9 cellular contexts compared by ENCODE assay signal in genomic region chr2:240624950-240625621, GRCh38. TPM values are rescaled to one million over a fixed set of nuclear protein-coding genes. Genes with fewer than 3 reads are reported as not detected.
DNase-seq lines count a peak whose midpoint lies in the region; ATAC-seq and TF ChIP-seq lines count a peak whose summit lies in the region.
"Had no signal": no experiment of that assay in that cellular context is flagged by ENCODE, and none has a peak within 500 bp of the region (broad histone marks: within the 10 kb centered on the region; RNA-seq: fewer than 3 reads in every experiment).

TSS of gene GPR35 (plus strand) at chr2:240625480. CDS start at chr2:240629953, 4,473 bp downstream.

- H3K36me3 ChIP-seq in BE2C (no peaks in the 10 kb centered on the region), psoas muscle (ENCODE audit: insufficient read depth in 1 of 2, low read depth in 1 of 2) (no peaks in the 10 kb centered on the region)

- H3K9me3 Mint-ChIP-seq in effector memory CD8-positive, alpha-beta T cell: no peaks in the 10 kb centered on the region

- 47 to 56% (median 48%) methylated on average over 22 to 23 of the region's 23 CpGs for WGBS in psoas muscle, 3 donors

- intact Hi-C loops in psoas muscle (cut with DNase I): no loop called here

- peak within 1 kb of the TSS; percentile 80 to 81 for H3K4me3 Mint-ChIP-seq in effector memory CD8-positive, alpha-beta T cell

- peaks cover 5% of the 10 kb centered on the region for H3K4me1 ChIP-seq in BE2C
- H3K4me1 ChIP-seq in psoas muscle: no peaks in the 10 kb centered on the region

- TF ChIP-seq CTCF in BE2C (IDR thresholded peaks at IDR 0.05; ENCODE audit: low read depth, low read length): no peak
- TF ChIP-seq CTCF in psoas muscle (IDR thresholded peaks at IDR 0.05): no peak

- H3K27ac ChIP-seq in psoas muscle: no peak within 1 kb of the TSS
- H3K27ac ChIP-seq: epithelial cell of prostate had no signal

- H3K4me1 Mint-ChIP-seq in effector memory CD8-positive, alpha-beta T cell (ENCODE audit: low read depth in 2 of 2): peaks cover 47 to 49% of the 10 kb centered on the region in 2 donors

- H3K36me3 Mint-ChIP-seq in effector memory CD8-positive, alpha-beta T cell (ENCODE audit: insufficient read depth): peaks cover 41% of the 10 kb centered on the region

- ATAC-seq in effector memory CD8-positive, alpha-beta T cell (replicated peaks): peak; percentile 78
- ATAC-seq in psoas muscle (peak in 1 of 4 donors; percentile 10), HG03432 (IDR thresholded peaks at IDR 0.05; ENCODE audit: unreplicated experiment) (no peak), HG02870 (IDR thresholded peaks at IDR 0.05; ENCODE audit: unreplicated experiment) (no peak)

- H3K4me3 ChIP-seq in BE2C (ENCODE audit: low read depth, low read length) (no peak within 1 kb of the TSS), psoas muscle (no peak within 1 kb of the TSS)

- H3K9me3 ChIP-seq in BE2C (no peaks in the 10 kb centered on the region), psoas muscle (no peaks in the 10 kb centered on the region)

- H3K27me3 ChIP-seq in BE2C: no peaks in the 10 kb centered on the region
- no peaks in the 10 kb centered on the region for H3K27me3 ChIP-seq in psoas muscle (ENCODE audit: insufficient read depth in 3 of 3, low read length in 2 of 3)

- peak within 1 kb of the TSS; percentile 98 to 99 for H3K27ac Mint-ChIP-seq in effector memory CD8-positive, alpha-beta T cell

- DNase-seq in BE2C (peak; percentile 29), HT-29 (ENCODE audit: low spot score) (no peak), psoas muscle (peak; percentile 19 to 62), NCI-H2107 (lab: John Stamatoyannopoulos, UW) (no peak)
- DNase-seq in activated CD4-positive, alpha-beta T cell treated with anti-CD3 and anti-CD28 coated beads, Interleukin-2, amount 50 U/mL, for 24 hours (ENCODE audit: low read depth in 1 of 2, low spot score in 1 of 2): peak; percentile 39 to 60
- DNase-seq in effector memory CD8-positive, alpha-beta T cell: peak; percentile 86 to 90 (median 88)

- no peaks in the 10 kb centered on the region for H3K27me3 Mint-ChIP-seq in effector memory CD8-positive, alpha-beta T cell

RNA-seq across cellular contexts. Expression of gene GPR35, which starts in this region (rescaled TPM):
- polyA plus RNA-seq in BE2C (2012; ENCODE audit: insufficient read depth, insufficient read length, low read depth): 0.43 TPM
- total RNA-seq in HT-29 (2014; rRNA removed; shearing (Covaris generic)): 176 and 180 TPM in 2 replicates
- under 1 TPM; 0.36 to 0.92 (median 0.68) TPM for total RNA-seq in psoas muscle
- under 1 TPM; 0.30 to 0.89 (median 0.58) TPM for polyA plus RNA-seq in psoas muscle

Comparison
In these comparisons a context has a peak if more than half of its experiments do, and no peak if none do; other contexts are left out.
1. RNA of gene GPR35 (total RNA-seq): 176 to 180 TPM in HT-29; 0.36 to 0.92 TPM in psoas muscle; every median in the first group is over 10 times any median in the second.
2. Peak in DNase-seq in psoas muscle; RNA of the gene not detected or under 1 TPM.
3. DNase-seq: peak in BE2C (single experiment), activated CD4-positive, alpha-beta T cell treated with anti-CD3 and anti-CD28 coated beads, Interleukin-2, amount 50 U/mL, for 24 hours (2 of 2) and effector memory CD8-positive, alpha-beta T cell (3 of 3); none in HT-29 (single experiment) and NCI-H2107 (single experiment).